14 cellular contexts compared by ENCODE assay signal in the genomic region with DNA sequence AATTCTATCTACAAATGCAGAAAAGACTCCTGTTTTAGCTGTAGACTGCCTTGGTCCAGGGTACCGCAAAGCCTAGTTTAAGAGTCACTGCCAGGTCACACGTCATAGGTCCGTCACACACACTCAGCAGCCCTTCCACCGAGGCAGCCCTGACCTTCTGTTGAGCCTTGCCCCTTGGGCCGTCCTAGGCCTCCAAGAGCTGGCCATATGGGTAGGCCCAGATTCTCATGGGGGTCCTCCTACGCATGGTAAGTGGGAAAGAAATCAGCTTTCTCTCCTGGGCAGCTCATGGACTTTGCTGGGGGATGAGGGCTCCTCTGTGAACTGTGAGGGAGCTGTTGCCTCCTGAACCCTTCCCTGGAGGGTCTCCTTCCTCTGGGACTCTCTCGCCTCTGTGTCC. TPM values are rescaled to one million over a fixed set of nuclear protein-coding genes. Genes with fewer than 3 reads are reported as not detected.
DNase-seq lines count a peak whose midpoint lies in the region; ATAC-seq and TF ChIP-seq lines count a peak whose summit lies in the region.
"Had no signal": no experiment of that assay in that cellular context is flagged by ENCODE, and none has a peak within 500 bp of the region (broad histone marks: within the 10 kb centered on the region; RNA-seq: fewer than 3 reads in every experiment).

No MANE protein-coding gene starts in this region.

- no peaks in the 10 kb centered on the region for H3K9me3 Mint-ChIP-seq in activated B cell treated with CpG ODN at 0.5 μM for 24 hours
- H3K9me3 Mint-ChIP-seq in stimulated activated naive B cell treated with anti-CD40 and anti-IgM and Interleukin-4, amounts not matched to agents 10 μg/mL and 1 μg/mL and 100 μg/mL, for 72 hours = no peaks in the 10 kb centered on the region

- no peak for ATAC-seq in activated B cell treated with CpG ODN at 0.5 μM for 24 hours (ENCODE audit: low read depth)
- no peak for ATAC-seq in left lung
- no peak for ATAC-seq in stimulated activated naive B cell treated with anti-CD40 and anti-IgM and Interleukin-4, amounts not matched to agents 10 μg/mL and 1 μg/mL and 100 μg/mL, for 72 hours (replicated peaks)

- H3K27ac ChIP-seq in HL-60 (replicated peaks) = peak overlapping the region; percentile 87
- H3K27ac ChIP-seq in left lung = peak overlapping the region; percentile 20 to 85
- H3K27ac ChIP-seq: GM23248, PC-9 had no signal

- no peaks in the 10 kb centered on the region for H3K27me3 Mint-ChIP-seq in activated B cell treated with CpG ODN at 0.5 μM for 24 hours
- H3K27me3 Mint-ChIP-seq in stimulated activated naive B cell treated with anti-CD40 and anti-IgM and Interleukin-4, amounts not matched to agents 10 μg/mL and 1 μg/mL and 100 μg/mL, for 72 hours = no peaks in the 10 kb centered on the region

- CTCF ChIA-PET in activated B cell treated with CpG ODN at 0.5 μM for 24 hours (lab: Charles Lee) = interaction anchor here (0.9 to 2.3 kb wide), 6 partner anchors 21 to 99 kb away, joined by 4 to 15 read pairs (median 6); no protein-coding TSS in a partner anchor

- TF ChIP-seq CTCF in HL-60 (IDR thresholded peaks at IDR 0.05; ENCODE audit: insufficient read depth, low read length) (no peak), activated B cell treated with CpG ODN at 0.5 μM for 24 hours (IDR thresholded peaks at IDR 0.05) (no peak), left lung (IDR thresholded peaks at IDR 0.05) (no peak)

- H3K9me3 ChIP-seq in left lung = no peaks in the 10 kb centered on the region

- POLR2A ChIA-PET in activated B cell treated with CpG ODN at 0.5 μM for 24 hours (lab: Charles Lee) = interaction anchor here (0.6 to 1.8 kb wide), 8 partner anchors 12 to 99 kb away, joined by 3 to 9 read pairs (median 5); a partner anchor contains a TSS

- H3K36me3 Mint-ChIP-seq in activated B cell treated with CpG ODN at 0.5 μM for 24 hours (ENCODE audit: low read depth) = no peaks in the 10 kb centered on the region
- H3K36me3 Mint-ChIP-seq in stimulated activated naive B cell treated with anti-CD40 and anti-IgM and Interleukin-4, amounts not matched to agents 10 μg/mL and 1 μg/mL and 100 μg/mL, for 72 hours = no peaks in the 10 kb centered on the region

- H3K27ac Mint-ChIP-seq in activated B cell treated with CpG ODN at 0.5 μM for 24 hours = peak overlapping the region; percentile 90
- H3K27ac Mint-ChIP-seq in stimulated activated naive B cell treated with anti-CD40 and anti-IgM and Interleukin-4, amounts not matched to agents 10 μg/mL and 1 μg/mL and 100 μg/mL, for 72 hours = peak overlapping the region; percentile 90

- no peak for DNase-seq in HL-60 (ENCODE audit: low read depth in 1 of 2, low spot score in 1 of 2)
- no peak for DNase-seq in activated B cell treated with CpG ODN at 0.5 μM for 24 hours
- DNase-seq in left lung = no peak
- no peak for DNase-seq in stimulated activated naive B cell treated with anti-CD40 and anti-IgM and Interleukin-4, amounts not matched to agents 10 μg/mL and 1 μg/mL and 100 μg/mL, for 72 hours
- DNase-seq in mucosa of gallbladder (ENCODE audit: low spot score) = no peak
- no peak for DNase-seq in NCI-H82 treated with DMSO at 0.1 percent for 48 hours (lab: John Stamatoyannopoulos, UW; ENCODE audit: unreplicated experiment)
- no peak for DNase-seq in iPS-NIHi11 (ENCODE audit: low spot score)
- DNase-seq: COR-L47, DMS153, GM23248, NCI-H1105, NCI-H1694 treated with DMSO at 0.1 percent for 48 hours, PC-9 had no signal

- no peak overlapping the region for H3K4me3 Mint-ChIP-seq in activated B cell treated with CpG ODN at 0.5 μM for 24 hours
- no peak overlapping the region for H3K4me3 Mint-ChIP-seq in stimulated activated naive B cell treated with anti-CD40 and anti-IgM and Interleukin-4, amounts not matched to agents 10 μg/mL and 1 μg/mL and 100 μg/mL, for 72 hours

- no peaks in the 10 kb centered on the region for H3K27me3 ChIP-seq in HL-60 (ENCODE audit: insufficient read depth, poor library complexity, severe bottlenecking)
- H3K27me3 ChIP-seq in left lung = peaks cover 0 to 5% of the 10 kb centered on the region in 2 donors

- H3K4me1 Mint-ChIP-seq in activated B cell treated with CpG ODN at 0.5 μM for 24 hours = peaks cover 67% of the 10 kb centered on the region
- H3K4me1 Mint-ChIP-seq in stimulated activated naive B cell treated with anti-CD40 and anti-IgM and Interleukin-4, amounts not matched to agents 10 μg/mL and 1 μg/mL and 100 μg/mL, for 72 hours = peaks cover 28 to 73% of the 10 kb centered on the region in 2 donors

- intact Hi-C loops in activated B cell treated with CpG ODN at 0.5 μM for 24 hours (cut with micrococcal nuclease) (no loop called here), left lung (cut with DNase I) (no loop called here)

- peaks cover 0 to 34% of the 10 kb centered on the region in 2 donors for H3K4me1 ChIP-seq in left lung

- no peaks in the 10 kb centered on the region for H3K36me3 ChIP-seq in left lung

- H3K4me3 ChIP-seq in HL-60 (replicated peaks; ENCODE audit: insufficient read depth, low read length) (no peak overlapping the region), left lung (no peak overlapping the region)
- H3K4me3 ChIP-seq: GM23248, PC-9 had no signal

RNA-seq across cellular contexts. Expression of a gene that starts 19.8 kb away (rescaled TPM):
- 156 and 157 TPM in 2 replicates for total RNA-seq in activated B cell treated with CpG ODN at 0.5 μM for 24 hours
- 10 to 100 TPM; 19.2 to 91.3 TPM for total RNA-seq in left lung
- 68.2 TPM for total RNA-seq in mucosa of gallbladder
- total RNA-seq: GM23248, MCF 10A had no signal
